Comparison of ENCODE assay signal across 10 cellular contexts in the genomic region with DNA sequence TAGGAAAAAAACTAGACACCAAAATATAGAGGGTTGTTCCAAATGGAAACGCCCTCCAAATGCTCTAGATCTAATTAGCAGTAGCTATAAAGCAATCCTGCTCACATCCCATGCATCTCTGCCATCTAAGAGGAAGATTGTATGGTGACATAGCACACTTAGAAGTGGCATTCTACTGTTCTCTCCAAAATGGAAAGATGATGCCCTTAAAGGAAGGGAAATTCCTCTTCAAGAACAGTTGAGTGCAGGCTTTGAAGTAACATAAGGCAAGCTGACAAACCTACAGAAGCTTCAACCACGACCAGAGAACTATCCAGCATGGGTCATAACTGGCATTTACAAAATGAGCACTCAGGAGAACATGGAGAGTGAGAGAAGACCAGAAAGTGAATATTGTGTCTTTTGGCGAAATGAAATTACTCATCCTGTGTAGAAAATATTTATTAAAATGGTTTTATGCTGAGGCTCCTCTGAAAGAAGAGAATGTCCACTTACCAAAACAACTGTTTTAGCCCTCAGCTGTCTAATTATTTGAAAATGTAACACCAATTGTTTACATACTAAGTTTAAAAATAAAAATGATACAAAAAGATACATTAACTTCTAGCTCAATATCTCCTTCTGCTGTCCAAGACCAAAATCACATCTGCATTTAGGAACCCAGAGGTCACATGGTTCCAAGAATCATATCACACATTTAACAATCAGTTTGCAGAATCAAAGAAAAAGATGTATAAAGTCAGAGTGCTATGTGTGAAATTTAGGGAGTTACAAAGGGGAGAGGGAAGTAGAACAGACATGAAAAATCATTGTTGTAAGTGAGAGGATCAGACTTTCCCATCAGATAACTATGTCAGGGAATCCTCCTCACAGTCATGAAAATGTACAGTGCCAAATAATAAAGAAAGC.
DNase-seq lines count a peak whose midpoint lies in the region; ATAC-seq and TF ChIP-seq lines count a peak whose summit lies in the region.
"Had no signal": no experiment of that assay in that cellular context is flagged by ENCODE, and none has a peak within 500 bp of the region (broad histone marks: within the 10 kb centered on the region; RNA-seq: fewer than 3 reads in every experiment).

No MANE protein-coding gene starts in this region.

- DNase-seq in H4 (ENCODE audit: low spot score): peak; percentile 25
- DNase-seq in globus pallidus (ENCODE audit: low spot score): peak; percentile 78
- DNase-seq: erythroblast; stimulated activated naive CD8-positive, alpha-beta T cell treated with anti-CD3 and anti-CD28 coated beads, Interleukin-15, amount 100 ng/mL, for 72 hours had no signal

- H3K27ac ChIP-seq in VCaP (no peak overlapping the region; the same call in 1 of the 2 replicates), skin epidermis (peak overlapping the region in 18 of 21 experiments; percentile 18 to 82 (median 60))

- no peak overlapping the region for H3K4me3 ChIP-seq in skin epidermis

- no peak for ATAC-seq in GM21825 (IDR thresholded peaks at IDR 0.05; ENCODE audit: unreplicated experiment)
- no peak for ATAC-seq in HG03175 (IDR thresholded peaks at IDR 0.05; ENCODE audit: unreplicated experiment)
- ATAC-seq in HG02798 (IDR thresholded peaks at IDR 0.05; ENCODE audit: poor library complexity, unreplicated experiment): no peak
- no peak for ATAC-seq in GM18520 (IDR thresholded peaks at IDR 0.05; ENCODE audit: unreplicated experiment)
- ATAC-seq: stimulated activated naive CD8-positive, alpha-beta T cell treated with anti-CD3 and anti-CD28 coated beads, Interleukin-15, amount 100 ng/mL, for 72 hours had no signal

- TF ChIP-seq CTCF in VCaP (conservative IDR thresholded peaks at IDR 0.05): peak; percentile 46
